In genomic region chrX:21943460-21944135, GRCh38 we compare ENCODE assay signal across 10 cellular contexts. TPM values are rescaled to one million over a fixed set of nuclear protein-coding genes. Genes with fewer than 3 reads are reported as not detected.
DNase-seq lines count a peak whose midpoint lies in the region; ATAC-seq and TF ChIP-seq lines count a peak whose summit lies in the region.
"Had no signal": no experiment of that assay in that cellular context is flagged by ENCODE, and none has a peak within 500 bp of the region (broad histone marks: within the 10 kb centered on the region; RNA-seq: fewer than 3 reads in every experiment).

No MANE protein-coding gene starts in this region.

- H3K36me3 Mint-ChIP-seq in activated T-cell treated with anti-CD3 and anti-CD28 coated beads, Interleukin-2, amount 50 U/mL, for 24 hours (ENCODE audit: low read depth), result peaks cover 24% of the 10 kb centered on the region
- H3K36me3 Mint-ChIP-seq in T-helper 17 cell (ENCODE audit: low read depth), result no peaks in the 10 kb centered on the region

- DNase-seq in activated T-cell treated with anti-CD3 and anti-CD28 coated beads, Interleukin-2, amount 50 U/mL, for 24 hours, result no peak
- no peak for DNase-seq in activated T-cell treated with anti-CD3 and anti-CD28 coated beads, Interleukin-2, amount 50 U/mL, for 48 hours
- DNase-seq in T-helper 17 cell (no peak), fibroblast of mammary gland (ENCODE audit: low read depth) (peak; percentile 95), pons (ENCODE audit: low spot score) (no peak), T-helper 9 cell (no peak), NCI-H1105 treated with DMSO at 0.1 percent for 48 hours (lab: John Stamatoyannopoulos, UW) (no peak)
- no peak for DNase-seq in stimulated activated naive CD8-positive, alpha-beta T cell treated with anti-CD3 and anti-CD28 coated beads, Interleukin-15, amount 100 ng/mL, for 72 hours
- DNase-seq: BE2C, dorsolateral prefrontal cortex had no signal

- TF ChIP-seq CTCF in fibroblast of mammary gland (conservative IDR thresholded peaks at IDR 0.05; ENCODE audit: control insufficient read depth, insufficient read depth, low read depth, low read length), result no peak

- H3K4me1 Mint-ChIP-seq in activated T-cell treated with anti-CD3 and anti-CD28 coated beads, Interleukin-2, amount 50 U/mL, for 24 hours (ENCODE audit: low read depth), result peaks cover 51% of the 10 kb centered on the region
- H3K4me1 Mint-ChIP-seq in T-helper 17 cell, result peaks cover 22% of the 10 kb centered on the region
- H3K4me1 Mint-ChIP-seq in stimulated activated naive CD8-positive, alpha-beta T cell treated with anti-CD3 and anti-CD28 coated beads, Interleukin-15, amount 100 ng/mL, for 72 hours, result peaks cover 52% of the 10 kb centered on the region

- H3K27me3 Mint-ChIP-seq in activated T-cell treated with anti-CD3 and anti-CD28 coated beads, Interleukin-2, amount 50 U/mL, for 24 hours, result peaks cover 31% of the 10 kb centered on the region
- H3K27me3 Mint-ChIP-seq in T-helper 17 cell, result no peaks in the 10 kb centered on the region
- no peaks in the 10 kb centered on the region for H3K27me3 Mint-ChIP-seq in stimulated activated naive CD8-positive, alpha-beta T cell treated with anti-CD3 and anti-CD28 coated beads, Interleukin-15, amount 100 ng/mL, for 72 hours

- no peaks in the 10 kb centered on the region for H3K9me3 ChIP-seq in T-helper 17 cell (ENCODE audit: control insufficient read depth, low read length, poor library complexity, severe bottlenecking)
- H3K9me3 ChIP-seq: BE2C had no signal

- H3K4me3 Mint-ChIP-seq in activated T-cell treated with anti-CD3 and anti-CD28 coated beads, Interleukin-2, amount 50 U/mL, for 24 hours, result peak overlapping the region; percentile 85
- peak overlapping the region; percentile 73 for H3K4me3 Mint-ChIP-seq in T-helper 17 cell
- peak overlapping the region; percentile 61 to 82 for H3K4me3 Mint-ChIP-seq in stimulated activated naive CD8-positive, alpha-beta T cell treated with anti-CD3 and anti-CD28 coated beads, Interleukin-15, amount 100 ng/mL, for 72 hours

- peak overlapping the region; percentile 76 for H3K27ac Mint-ChIP-seq in activated T-cell treated with anti-CD3 and anti-CD28 coated beads, Interleukin-2, amount 50 U/mL, for 24 hours
- no peak overlapping the region for H3K27ac Mint-ChIP-seq in T-helper 17 cell
- H3K27ac Mint-ChIP-seq in stimulated activated naive CD8-positive, alpha-beta T cell treated with anti-CD3 and anti-CD28 coated beads, Interleukin-15, amount 100 ng/mL, for 72 hours, result peak overlapping the region; percentile 16 to 89

- no peaks in the 10 kb centered on the region for H3K9me3 Mint-ChIP-seq in activated T-cell treated with anti-CD3 and anti-CD28 coated beads, Interleukin-2, amount 50 U/mL, for 24 hours
- H3K9me3 Mint-ChIP-seq in stimulated activated naive CD8-positive, alpha-beta T cell treated with anti-CD3 and anti-CD28 coated beads, Interleukin-15, amount 100 ng/mL, for 72 hours, result no peaks in the 10 kb centered on the region

- ATAC-seq in T-helper 17 cell, result no peak
- ATAC-seq in stimulated activated naive CD8-positive, alpha-beta T cell treated with anti-CD3 and anti-CD28 coated beads, Interleukin-15, amount 100 ng/mL, for 72 hours, result no peak

- peak overlapping the region; percentile 16 for H3K4me3 ChIP-seq in fibroblast of mammary gland (ENCODE audit: control insufficient read depth, low read depth, low read length)

RNA-seq across cellular contexts. Expression of gene SMS, which starts 3.1 kb away (rescaled TPM):
- 10 to 100 TPM; 15.6 to 19.6 TPM for total RNA-seq in T-helper 17 cell
